Comparison of ENCODE assay signal across 1 cellular context in the genomic region with DNA sequence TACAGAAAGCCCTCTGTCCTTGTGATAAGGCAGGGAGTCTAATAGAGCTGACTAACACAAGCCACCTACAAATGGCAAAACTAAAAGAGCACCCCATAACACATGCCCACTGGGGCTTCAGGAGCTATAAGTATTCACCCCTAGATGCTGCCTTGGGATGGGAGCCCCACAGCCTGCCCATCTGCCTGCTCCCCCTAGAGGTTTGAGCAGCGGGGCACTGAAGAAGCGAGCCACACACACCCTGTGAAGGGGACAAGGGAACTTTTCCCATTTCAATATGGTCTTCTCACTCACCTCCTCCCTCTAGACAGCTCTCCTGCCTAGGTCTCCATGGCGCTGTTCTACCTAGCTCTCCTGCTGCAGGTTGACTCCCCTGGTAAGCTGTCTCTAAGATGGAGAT.
TF ChIP-seq lines count a peak whose summit lies in the region.

No MANE protein-coding gene starts in this region.

TF ChIP-seq in GM12878, 131 proteins besides CTCF, POLR2A, EP300 and RAD21:
- no peak for TF ChIP-seq HDAC6 (IDR thresholded peaks at IDR 0.05; ENCODE audit: unreplicated experiment)
- no peak for TF ChIP-seq CHD4 (IDR thresholded peaks at IDR 0.05)
- TF ChIP-seq, protein P1, sequence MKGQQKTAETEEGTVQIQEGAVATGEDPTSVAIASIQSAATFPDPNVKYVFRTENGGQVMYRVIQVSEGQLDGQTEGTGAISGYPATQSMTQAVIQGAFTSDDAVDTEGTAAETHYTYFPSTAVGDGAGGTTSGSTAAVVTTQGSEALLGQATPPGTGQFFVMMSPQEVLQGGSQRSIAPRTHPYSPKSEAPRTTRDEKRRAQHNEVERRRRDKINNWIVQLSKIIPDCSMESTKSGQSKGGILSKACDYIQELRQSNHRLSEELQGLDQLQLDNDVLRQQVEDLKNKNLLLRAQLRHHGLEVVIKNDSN (IDR thresholded peaks at IDR 0.05; ENCODE audit: borderline replicate concordance, extremely low read length, insufficient read depth, low read depth, low read length): no peak
- TF ChIP-seq CBFB (IDR thresholded peaks at IDR 0.05; ENCODE audit: low read depth): no peak
- TF ChIP-seq NBN (IDR thresholded peaks at IDR 0.05): no peak
- no peak for TF ChIP-seq EED (IDR thresholded peaks at IDR 0.05; ENCODE audit: low read depth)
- TF ChIP-seq SMAD1 (IDR thresholded peaks at IDR 0.05; ENCODE audit: low read depth, partially characterized antibody): no peak
TF ChIP-seq in GM12878: peak in this region for 0.
